18 cellular contexts compared by ENCODE assay signal in the genomic region with DNA sequence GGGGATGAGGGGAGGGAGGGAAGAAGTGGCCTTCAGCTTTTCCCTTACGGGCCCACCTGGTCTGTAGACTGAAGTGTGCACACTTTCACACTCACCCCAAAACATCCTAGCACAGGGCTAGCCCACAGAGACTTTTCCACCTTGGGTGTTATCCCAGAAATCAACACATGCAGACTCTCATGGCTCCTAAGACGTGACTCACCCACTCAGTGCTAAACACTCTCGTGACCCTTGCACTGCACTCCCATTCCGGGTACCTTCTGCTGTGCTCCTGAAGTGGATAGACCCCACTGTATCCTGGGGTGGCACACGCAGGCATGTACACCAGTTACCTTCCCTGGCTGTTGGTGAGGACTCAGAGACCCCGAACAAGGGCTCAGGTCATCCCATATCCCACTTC. TPM values are rescaled to one million over a fixed set of nuclear protein-coding genes. Genes with fewer than 3 reads are reported as not detected.
A peak's percentile ranks its signal among the peaks of the same experiment; 100 is the strongest.
DNase-seq lines count a peak whose midpoint lies in the region; ATAC-seq and TF ChIP-seq lines count a peak whose summit lies in the region.
"Had no signal": no experiment of that assay in that cellular context is flagged by ENCODE, and none has a peak within 500 bp of the region (broad histone marks: within the 10 kb centered on the region; RNA-seq: fewer than 3 reads in every experiment).

No MANE protein-coding gene starts in this region.

- DNase-seq in EH (ENCODE audit: low read depth) = peak; percentile 14
- DNase-seq in PC-3 = no peak
- peak; percentile 25 for DNase-seq in iris pigment epithelial cell (ENCODE audit: low read depth)
- no peak for DNase-seq in neuronal stem cell (ENCODE audit: low spot score)
- DNase-seq in activated CD4-positive, alpha-beta T cell treated with anti-CD3 and anti-CD28 coated beads, Interleukin-2, amount 50 U/mL, for 48 hours = no peak
- DNase-seq in uterus = no peak
- DNase-seq: 8988T; AML-193; Caco-2; CD8-positive, alpha-beta memory T cell; DND-41; GF-D8; KG1 had no signal

- H3K9me3 ChIP-seq in PC-3 (ENCODE audit: low read length) (no peaks in the 10 kb centered on the region), neuronal stem cell (replicated peaks in 1 of 2; ENCODE audit: control insufficient read depth in 2 of 2, insufficient read depth in 1 of 2, low read depth in 1 of 2, low read length in 2 of 2) (no peaks in the 10 kb centered on the region), uterus (no peaks in the 10 kb centered on the region)
- H3K9me3 ChIP-seq: BLaER1, Caco-2 had no signal

- peak overlapping the region; percentile 26 for H2BK5ac ChIP-seq in neuronal stem cell (ENCODE audit: low read length)

- H3K9ac ChIP-seq in PC-3 (ENCODE audit: low read length) = no peak overlapping the region
- no peak overlapping the region for H3K9ac ChIP-seq in neuronal stem cell (ENCODE audit: low read depth, low read length, poor library complexity)
- H3K9ac ChIP-seq: BLaER1 had no signal

- no peak overlapping the region for H4K8ac ChIP-seq in neuronal stem cell (ENCODE audit: low read depth, low read length)

- H3K4me2 ChIP-seq in PC-3 (ENCODE audit: low read length) (no peak overlapping the region), neuronal stem cell (ENCODE audit: insufficient read depth, low read length, poor library complexity, severe bottlenecking) (no peak overlapping the region)
- H3K4me2 ChIP-seq: BLaER1, GM23338 had no signal

- intact Hi-C loops in PC-3 (cut with micrococcal nuclease) = no loop called here
- intact Hi-C loops in uterus (cut with DNase I; ENCODE audit: low total_unique reads) = no loop called here

- no peaks in the 10 kb centered on the region for H3K4me1 ChIP-seq in PC-3 (ENCODE audit: insufficient read depth, low read length)
- H3K4me1 ChIP-seq in neuronal stem cell (ENCODE audit: control insufficient read depth in 2 of 2, insufficient read depth in 1 of 2, low read depth in 1 of 2, low read length in 2 of 2) = peaks cover 6 to 14% of the 10 kb centered on the region in 2 donors
- no peaks in the 10 kb centered on the region for H3K4me1 ChIP-seq in uterus
- H3K4me1 ChIP-seq: Caco-2 had no signal

- no peak overlapping the region for H3K23ac ChIP-seq in neuronal stem cell (ENCODE audit: low read depth, low read length, poor library complexity)

- TF ChIP-seq CTCF in PC-3 (conservative IDR thresholded peaks at IDR 0.05; ENCODE audit: low read depth, low read length) (no peak), uterus (IDR thresholded peaks at IDR 0.05) (no peak)

- no peaks in the 10 kb centered on the region for H3F3A ChIP-seq in PC-3 (ENCODE audit: low read length, unreplicated experiment)

- no peak overlapping the region for H2BK12ac ChIP-seq in neuronal stem cell (ENCODE audit: low read length)

- POLR2A ChIA-PET in PC-3 (lab: Charles Lee; ENCODE audit: unreplicated experiment) = no interaction called here

- ATAC-seq in PC-3 = peak; percentile 32; the same call in 1 of the 2 replicates
- ATAC-seq in HG03378 (IDR thresholded peaks at IDR 0.05; ENCODE audit: unreplicated experiment) = no peak
- ATAC-seq: GM23338, HCT116 had no signal

- no peak overlapping the region for H4K91ac ChIP-seq in neuronal stem cell (ENCODE audit: low read depth, low read length, poor library complexity)

- no TSS peak for BruUV-seq in PC-3 (replicated peaks; lab: Mats Ljungman, UMichigan)

- CTCF ChIA-PET in PC-3 (lab: Charles Lee) = no interaction called here

- H3K4me3 ChIP-seq in PC-3 (ENCODE audit: low read length) (no peak overlapping the region), neuronal stem cell (ENCODE audit: low read length in 2 of 2) (no peak overlapping the region), uterus (no peak overlapping the region)
- H3K4me3 ChIP-seq: BLaER1, GM23338 had no signal

- WGBS in neuronal stem cell (ENCODE audit: extremely low coverage in 2 of 2, insufficient read length in 2 of 2, insufficient replicate concordance in 1 of 2), 2 donors = no CpG with 5 or more reads among the region's 6 CpGs

- no peaks in the 10 kb centered on the region for H3K9me2 ChIP-seq in PC-3 (replicated peaks; ENCODE audit: low read length)

- no peaks in the 10 kb centered on the region for H3K36me3 ChIP-seq in PC-3 (ENCODE audit: low read depth, low read length)
- no peaks in the 10 kb centered on the region for H3K36me3 ChIP-seq in neuronal stem cell (replicated peaks in 1 of 2; ENCODE audit: control insufficient read depth in 2 of 2, insufficient read depth in 2 of 2, low read length in 2 of 2)
- H3K36me3 ChIP-seq in uterus = no peaks in the 10 kb centered on the region
- H3K36me3 ChIP-seq: BLaER1 had no signal

- H3K79me1 ChIP-seq in neuronal stem cell (ENCODE audit: low read depth, low read length) = no peaks in the 10 kb centered on the region

- H3K27me3 ChIP-seq in PC-3 (ENCODE audit: low read length) (no peaks in the 10 kb centered on the region), neuronal stem cell (ENCODE audit: control insufficient read depth in 3 of 3, insufficient read depth in 3 of 3, low read depth in 1 of 3, low read length in 3 of 3) (no peaks in the 10 kb centered on the region), uterus (no peaks in the 10 kb centered on the region)
- H3K27me3 ChIP-seq: BLaER1 had no signal

- H2BK15ac ChIP-seq in neuronal stem cell (ENCODE audit: low read length) = peak overlapping the region; percentile 84

- TF ChIP-seq POLR2A in uterus (IDR thresholded peaks at IDR 0.05) = no peak

- H3K27ac ChIP-seq in PC-3 (ENCODE audit: low read length) (no peak overlapping the region), neuronal stem cell (replicated peaks; ENCODE audit: low read length) (no peak overlapping the region), uterus (no peak overlapping the region)
- H3K27ac ChIP-seq: BLaER1 had no signal

- H4K20me1 ChIP-seq in PC-3 (ENCODE audit: low read length) = no peaks in the 10 kb centered on the region
- H4K20me1 ChIP-seq: BLaER1 had no signal

- H3K18ac ChIP-seq in neuronal stem cell (ENCODE audit: low read length) = no peak overlapping the region

- no peak overlapping the region for H2BK120ac ChIP-seq in neuronal stem cell (ENCODE audit: low read depth, low read length)

- no peaks in the 10 kb centered on the region for H3K79me2 ChIP-seq in PC-3 (ENCODE audit: low read length)

- H3K4ac ChIP-seq in neuronal stem cell (ENCODE audit: low read length) = no peak overlapping the region

- H2AFZ ChIP-seq in PC-3 (ENCODE audit: low read length) = no peak overlapping the region
- H2AFZ ChIP-seq in neuronal stem cell (ENCODE audit: low read length) = no peak overlapping the region
- H2AFZ ChIP-seq: GM23338 had no signal

- no peak overlapping the region for H2AK5ac ChIP-seq in neuronal stem cell (ENCODE audit: low read depth, low read length)

- no peak overlapping the region for H3K14ac ChIP-seq in neuronal stem cell (ENCODE audit: low read length)

RNA-seq across cellular contexts. Expression of gene ABCC3, which starts 23.0 kb away (rescaled TPM):
- total RNA-seq in PC-3 (2014; rRNA removed) (50.2 and 64.4 TPM in 2 replicates), uterus (1 to 10 TPM; 1.2 to 4.5 (median 2.6) TPM)
- polyA plus RNA-seq in neuronal stem cell (2013, experiment 1 of 2) = 0.26 TPM
- 0.22 TPM for polyA plus RNA-seq in neuronal stem cell (2013, experiment 2 of 2)
- total RNA-seq: GM23338 had no signal
- polyA plus RNA-seq: CD8-positive, alpha-beta memory T cell; GM23338 had no signal

RNA-seq across cellular contexts. Expression of gene CACNA1G, which starts 51.1 kb away (rescaled TPM):
- total RNA-seq in PC-3 (2014; rRNA removed) (0.04 and 0.12 TPM in 2 replicates), uterus (10 to 100 TPM in 2 of 4 donors, under 1 TPM in 2; under 0.01 to 28.9 (median 6.0) TPM)
- 3.0 TPM for polyA plus RNA-seq in neuronal stem cell (2013, experiment 1 of 2)
- 2.8 TPM for polyA plus RNA-seq in neuronal stem cell (2013, experiment 2 of 2)
- polyA plus RNA-seq: CD8-positive, alpha-beta memory T cell; IgD-negative memory B cell had no signal

Comparison
In these comparisons a context has a peak if more than half of its experiments do, and no peak if none do; other contexts are left out.
1. DNase-seq: peak in EH (single experiment) and iris pigment epithelial cell (single experiment); none in PC-3 (single experiment), neuronal stem cell (single experiment), activated CD4-positive, alpha-beta T cell treated with anti-CD3 and anti-CD28 coated beads, Interleukin-2, amount 50 U/mL, for 48 hours (0 of 2) and uterus (0 of 2).